ENCODE assay signal across 15 cellular contexts in the genomic region with DNA sequence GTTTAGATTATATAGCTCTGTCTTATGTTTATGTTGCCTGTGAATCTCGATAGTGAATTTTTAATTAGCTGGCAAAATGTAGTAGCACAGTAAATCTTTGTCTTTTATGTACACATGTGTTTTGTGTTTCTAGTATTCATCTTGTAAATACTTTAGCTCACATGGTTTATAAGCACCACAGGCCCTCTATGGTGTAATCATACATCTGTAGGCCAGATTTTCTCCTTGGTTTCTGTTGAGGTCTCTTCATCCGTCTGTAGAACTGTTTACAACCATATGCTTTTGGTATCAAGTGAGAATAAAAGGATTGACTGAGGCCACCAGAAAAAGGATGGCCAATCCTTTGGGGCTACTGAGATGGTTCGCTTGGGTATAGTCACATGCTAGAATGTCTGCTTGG. TPM values are rescaled to one million over a fixed set of nuclear protein-coding genes. Genes with fewer than 3 reads are reported as not detected.
"Had no signal": no experiment of that assay in that cellular context is flagged by ENCODE, and none has a peak within 500 bp of the region (broad histone marks: within the 10 kb centered on the region; RNA-seq: fewer than 3 reads in every experiment).

No MANE protein-coding gene starts in this region.

- H3K27ac ChIP-seq: breast epithelium, parathyroid adenoma, stomach, uterus had no signal

- H3K4me3 Mint-ChIP-seq: activated CD4-positive, alpha-beta memory T cell treated with anti-CD3 and anti-CD28 coated beads for 36 hours; activated naive CD8-positive, alpha-beta T cell treated with anti-CD3 and anti-CD28 coated beads, Interleukin-2, amount 10 ng/mL, durations not matched to agents 7 days and 5 days; endodermal cell; mesothelial cell of epicardium had no signal

- H3K4me1 ChIP-seq: breast epithelium, parathyroid adenoma, stomach, uterus had no signal

- H3K79me2 ChIP-seq: parathyroid adenoma had no signal

- H3K4me1 Mint-ChIP-seq: activated naive CD8-positive, alpha-beta T cell treated with anti-CD3 and anti-CD28 coated beads, Interleukin-2, amount 10 ng/mL, durations not matched to agents 7 days and 5 days had no signal

- H2AFZ ChIP-seq: parathyroid adenoma had no signal

- H3K36me3 ChIP-seq: breast epithelium, stomach, uterus had no signal

- H3K9ac ChIP-seq: parathyroid adenoma had no signal

- H3K4me3 ChIP-seq: breast epithelium, stomach, uterus had no signal

- H3K27me3 ChIP-seq: breast epithelium, stomach, uterus had no signal

- H3K27ac Mint-ChIP-seq: activated CD4-positive, alpha-beta memory T cell treated with anti-CD3 and anti-CD28 coated beads for 36 hours; activated naive CD8-positive, alpha-beta T cell treated with anti-CD3 and anti-CD28 coated beads, Interleukin-2, amount 10 ng/mL, durations not matched to agents 7 days and 5 days; endodermal cell; mesothelial cell of epicardium had no signal

- H3K27me3 Mint-ChIP-seq: activated CD4-positive, alpha-beta memory T cell treated with anti-CD3 and anti-CD28 coated beads for 36 hours; activated naive CD8-positive, alpha-beta T cell treated with anti-CD3 and anti-CD28 coated beads, Interleukin-2, amount 10 ng/mL, durations not matched to agents 7 days and 5 days had no signal

- H3K36me3 Mint-ChIP-seq: activated CD4-positive, alpha-beta memory T cell treated with anti-CD3 and anti-CD28 coated beads for 36 hours; activated naive CD8-positive, alpha-beta T cell treated with anti-CD3 and anti-CD28 coated beads, Interleukin-2, amount 10 ng/mL, durations not matched to agents 7 days and 5 days; mesothelial cell of epicardium had no signal

- DNase-seq: activated CD4-positive, alpha-beta memory T cell treated with anti-CD3 and anti-CD28 coated beads for 36 hours; activated gamma-delta T cell treated with Interleukin-2 at 50 U/mL for 16 hours; activated naive CD8-positive, alpha-beta T cell treated with anti-CD3 and anti-CD28 coated beads, Interleukin-2, amount 10 ng/mL, durations not matched to agents 7 days and 5 days; activated T-cell treated with anti-CD3 and anti-CD28 coated beads, Interleukin-2, amount 50 U/mL, for 48 hours; aorta; endodermal cell; hippocampal formation; kidney glomerular epithelial cell; stomach; T1000; uterus had no signal

- H3K9me3 ChIP-seq: breast epithelium, stomach, uterus had no signal

RNA-seq across cellular contexts. Expression of a gene that starts 45.0 kb away (rescaled TPM):
- total RNA-seq: activated CD4-positive, alpha-beta memory T cell treated with anti-CD3 and anti-CD28 coated beads for 36 hours; activated naive CD8-positive, alpha-beta T cell treated with anti-CD3 and anti-CD28 coated beads, Interleukin-2, amount 10 ng/mL, durations not matched to agents 7 days and 5 days; dermis microvascular lymphatic vessel endothelial cell had no signal
